Comparison of ENCODE assay signal across 24 cellular contexts in genomic region chr5:1726956-1727355, GRCh38.
DNase-seq lines count a peak whose midpoint lies in the region; ATAC-seq and TF ChIP-seq lines count a peak whose summit lies in the region.
"Had no signal": no experiment of that assay in that cellular context is flagged by ENCODE, and none has a peak within 500 bp of the region (broad histone marks: within the 10 kb centered on the region; RNA-seq: fewer than 3 reads in every experiment).

No MANE protein-coding gene starts in this region.

- H3K27ac Mint-ChIP-seq in endothelial cell (ENCODE audit: unreplicated experiment): no peak overlapping the region
- H3K27ac Mint-ChIP-seq: activated T-cell treated with anti-CD3 and anti-CD28 coated beads, Interleukin-2, amount 50 U/mL, for 72 hours had no signal

- 90 to 96% (median 94%) methylated on average over 3 to 11 of the region's 11 CpGs for WGBS in heart left ventricle, 4 donors

- no peaks in the 10 kb centered on the region for H3K4me1 Mint-ChIP-seq in endothelial cell (ENCODE audit: unreplicated experiment)

- no peak overlapping the region for H3K4me3 ChIP-seq in right atrium auricular region
- no peak overlapping the region for H3K4me3 ChIP-seq in heart left ventricle
- no peak overlapping the region for H3K4me3 ChIP-seq in PC-3 (ENCODE audit: low read length)
- H3K4me3 ChIP-seq: ascending aorta, cardiac muscle cell, SJCRH30 had no signal

- H3K27me3 ChIP-seq in right atrium auricular region (no peaks in the 10 kb centered on the region), heart left ventricle (peaks cover 0 to 28% (median 0%) of the 10 kb centered on the region in 9 donors), PC-3 (ENCODE audit: low read length) (peaks cover 47% of the 10 kb centered on the region)
- H3K27me3 ChIP-seq: ascending aorta, SJCRH30 had no signal

- no peak overlapping the region for H3K4me3 Mint-ChIP-seq in endothelial cell (ENCODE audit: unreplicated experiment)
- H3K4me3 Mint-ChIP-seq: activated T-cell treated with anti-CD3 and anti-CD28 coated beads, Interleukin-2, amount 50 U/mL, for 72 hours had no signal

- no peak overlapping the region for H3K4me2 ChIP-seq in PC-3 (ENCODE audit: low read length)

- H3K36me3 Mint-ChIP-seq in endothelial cell (ENCODE audit: low read depth, unreplicated experiment): peaks cover 5% of the 10 kb centered on the region

- no peaks in the 10 kb centered on the region for H3F3A ChIP-seq in PC-3 (ENCODE audit: low read length, unreplicated experiment)

- H3K4me1 ChIP-seq in right atrium auricular region (no peaks in the 10 kb centered on the region), heart left ventricle (no peaks in the 10 kb centered on the region), PC-3 (ENCODE audit: insufficient read depth, low read length) (no peaks in the 10 kb centered on the region)
- H3K4me1 ChIP-seq: ascending aorta, Caco-2, SJCRH30 had no signal

- H3K36me3 ChIP-seq in right atrium auricular region: no peaks in the 10 kb centered on the region
- no peaks in the 10 kb centered on the region for H3K36me3 ChIP-seq in heart left ventricle
- H3K36me3 ChIP-seq in PC-3 (ENCODE audit: low read depth, low read length): no peaks in the 10 kb centered on the region
- H3K36me3 ChIP-seq: ascending aorta, cardiac muscle cell, neutrophil, SJCRH30 had no signal

- ATAC-seq in heart left ventricle (no peak), sciatic nerve (no peak), GM18868 (IDR thresholded peaks at IDR 0.05; ENCODE audit: unreplicated experiment) (no peak), PC-3 (no peak)
- ATAC-seq: activated T-cell treated with anti-CD3 and anti-CD28 coated beads, Interleukin-2, amount 50 U/mL, for 72 hours; left colon had no signal

- H3K79me2 ChIP-seq in PC-3 (ENCODE audit: low read length): no peaks in the 10 kb centered on the region

- DNase-seq in right atrium auricular region (ENCODE audit: low spot score) (peak; percentile 40), heart left ventricle (no peak), endothelial cell (ENCODE audit: low spot score) (peak; percentile 1), sciatic nerve (ENCODE audit: low spot score) (peak; percentile 49), erythroblast (lab: John Stamatoyannopoulos, UW) (no peak), PC-3 (no peak)
- DNase-seq: activated naive CD4-positive, alpha-beta T cell treated with anti-CD3 and anti-CD28 coated beads, Interleukin-2, amount 50 U/mL, for 16 hours; activated T-cell treated with anti-CD3 and anti-CD28 coated beads, Interleukin-2, amount 50 U/mL, for 72 hours; C1 segment of cervical spinal cord; Caco-2; DMS79; GF-D8; left colon; mesendoderm; NCI-H1417 treated with DMSO at 0.1 percent for 48 hours; NCI-H2081 treated with DMSO at 0.1 percent for 48 hours; NCI-H345; NCI-H748 treated with DMSO at 0.1 percent for 48 hours; SJCRH30; small intestine had no signal

- no TSS peak for BruUV-seq in PC-3 (replicated peaks; lab: Mats Ljungman, UMichigan)

- H3K9ac ChIP-seq in PC-3 (ENCODE audit: low read length): no peak overlapping the region

- no peak overlapping the region for H2AFZ ChIP-seq in PC-3 (ENCODE audit: low read length)

- CTCF ChIA-PET in PC-3 (lab: Charles Lee): no interaction called here

- intact Hi-C loops in heart left ventricle (cut with DNase I) (no loop called here), sciatic nerve (cut with DNase I) (no loop called here), PC-3 (cut with micrococcal nuclease) (no loop called here)

- POLR2A ChIA-PET in PC-3 (lab: Charles Lee; ENCODE audit: unreplicated experiment): no interaction called here

- H3K27ac ChIP-seq in right atrium auricular region (no peak overlapping the region), heart left ventricle (no peak overlapping the region), PC-3 (ENCODE audit: low read length) (no peak overlapping the region)
- H3K27ac ChIP-seq: ascending aorta, cardiac muscle cell, neutrophil, SJCRH30 had no signal

- TF ChIP-seq CTCF in right atrium auricular region (IDR thresholded peaks at IDR 0.05) (no peak), heart left ventricle (IDR thresholded peaks at IDR 0.05) (no peak), endothelial cell (IDR thresholded peaks at IDR 0.05; ENCODE audit: unreplicated experiment) (no peak), PC-3 (conservative IDR thresholded peaks at IDR 0.05; ENCODE audit: low read depth, low read length) (no peak)

- H3K9me2 ChIP-seq in PC-3 (replicated peaks; ENCODE audit: low read length): no peaks in the 10 kb centered on the region

- peaks cover 10% of the 10 kb centered on the region for H3K27me3 Mint-ChIP-seq in endothelial cell (ENCODE audit: unreplicated experiment)

- no peaks in the 10 kb centered on the region for H3K9me3 Mint-ChIP-seq in endothelial cell (ENCODE audit: unreplicated experiment)
- H3K9me3 Mint-ChIP-seq: activated T-cell treated with anti-CD3 and anti-CD28 coated beads, Interleukin-2, amount 50 U/mL, for 72 hours had no signal

- TF ChIP-seq POLR2A in heart left ventricle (IDR thresholded peaks at IDR 0.05) (no peak), erythroblast (IDR thresholded peaks at IDR 0.05; ENCODE audit: low read length) (no peak)

- H3K9me3 ChIP-seq in right atrium auricular region: no peaks in the 10 kb centered on the region
- H3K9me3 ChIP-seq in heart left ventricle: no peaks in the 10 kb centered on the region
- H3K9me3 ChIP-seq in PC-3 (ENCODE audit: low read length): no peaks in the 10 kb centered on the region
- H3K9me3 ChIP-seq: ascending aorta, Caco-2, neutrophil, SJCRH30 had no signal

- no peaks in the 10 kb centered on the region for H4K20me1 ChIP-seq in PC-3 (ENCODE audit: low read length)

Comparison
In these comparisons a context has a peak if more than half of its experiments do, and no peak if none do; other contexts are left out.
1. DNase-seq: peak in right atrium auricular region (single experiment), endothelial cell (single experiment) and sciatic nerve (single experiment); none in heart left ventricle (0 of 5), erythroblast (0 of 2) and PC-3 (single experiment).